Comparison of ENCODE assay signal across 1 cellular context in genomic region chr2:96527990-96528679, GRCh38.
TF ChIP-seq lines count a peak whose summit lies in the region.

No MANE protein-coding gene starts in this region.

TF ChIP-seq in SK-N-SH treated with all-trans-retinoic acid at 6 μM for 48 hours, 23 proteins besides CTCF, POLR2A, EP300 and RAD21 (continued from another document):
- TF ChIP-seq POU6F1 (CRISPR knock-in tag; IDR thresholded peaks at IDR 0.05; ENCODE audit: borderline replicate concordance, low read depth) (no peak), OSR1 (CRISPR knock-in tag; IDR thresholded peaks at IDR 0.05) (no peak), RARB (CRISPR knock-in tag; IDR thresholded peaks at IDR 0.05) (no peak), ARNTL (CRISPR knock-in tag; IDR thresholded peaks at IDR 0.05; ENCODE audit: borderline replicate concordance, low read depth) (no peak), ZNF565 (CRISPR knock-in tag; conservative IDR thresholded peaks at IDR 0.05; ENCODE audit: low read depth) (no peak), ZNF8 (CRISPR knock-in tag; IDR thresholded peaks at IDR 0.05) (no peak), BACH2 (CRISPR knock-in tag; IDR thresholded peaks at IDR 0.05; ENCODE audit: borderline replicate concordance) (no peak), PPARA (CRISPR knock-in tag; IDR thresholded peaks at IDR 0.05; ENCODE audit: borderline replicate concordance) (no peak), CSRNP3 (CRISPR knock-in tag; IDR thresholded peaks at IDR 0.05) (no peak), ISL1 (CRISPR knock-in tag; IDR thresholded peaks at IDR 0.05) (no peak), TSHZ2 (CRISPR knock-in tag; IDR thresholded peaks at IDR 0.05) (no peak), GLIS3 (CRISPR knock-in tag; IDR thresholded peaks at IDR 0.05) (no peak), PATZ1 (CRISPR knock-in tag; IDR thresholded peaks at IDR 0.05; ENCODE audit: borderline replicate concordance) (no peak)
